ENCODE assay signal across 18 cellular contexts in genomic region chr14:75854247-75854799, GRCh38.
"Had no signal": no experiment of that assay in that cellular context is flagged by ENCODE, and none has a peak within 500 bp of the region (broad histone marks: within the 10 kb centered on the region; RNA-seq: fewer than 3 reads in every experiment).

No MANE protein-coding gene starts in this region.

- H3K9me3 ChIP-seq: esophagus muscularis mucosa, left ventricle myocardium inferior, lower lobe of right lung, pancreas had no signal

- H3K79me2 ChIP-seq: hepatocyte had no signal

- H3K27ac ChIP-seq: epithelial cell of prostate, esophagus muscularis mucosa, hepatocyte, left ventricle myocardium inferior, lower lobe of right lung, pancreas had no signal

- FAIRE-seq: kidney, urothelium cell line had no signal

- H3K36me3 ChIP-seq: esophagus muscularis mucosa, left ventricle myocardium inferior, lower lobe of right lung, pancreas had no signal

- H3K27me3 ChIP-seq: esophagus muscularis mucosa, hepatocyte, pancreas had no signal

- H3K4me1 ChIP-seq: esophagus muscularis mucosa, left ventricle myocardium inferior, lower lobe of right lung, pancreas had no signal

- H2AFZ ChIP-seq: hepatocyte had no signal

- H3K4me3 ChIP-seq: esophagus muscularis mucosa, hepatocyte, left ventricle myocardium inferior, lower lobe of right lung, pancreas, smooth muscle cell had no signal

- H3K4me2 ChIP-seq: hepatocyte, smooth muscle cell had no signal

- DNase-seq: effector memory CD8-positive, alpha-beta T cell; foreskin melanocyte; head of caudate nucleus; kidney; left cardiac atrium; left ventricle myocardium inferior; lower lobe of right lung; natural killer cell; pancreas; right cardiac atrium; stimulated activated CD4-positive, alpha-beta T cell treated with anti-CD3 and anti-CD28 coated beads, Interleukin-2, amount 100 ng/mL, for 48 hours; stimulated activated naive CD4-positive, alpha-beta T cell treated with Interleukin-2 at 50 U/mL for 16 hours; trophoblast cell had no signal

- ATAC-seq: effector memory CD8-positive, alpha-beta T cell; left cardiac atrium; lower lobe of right lung; natural killer cell; pancreas; right cardiac atrium had no signal
